Comparison of ENCODE assay signal across 24 cellular contexts in the genomic region with DNA sequence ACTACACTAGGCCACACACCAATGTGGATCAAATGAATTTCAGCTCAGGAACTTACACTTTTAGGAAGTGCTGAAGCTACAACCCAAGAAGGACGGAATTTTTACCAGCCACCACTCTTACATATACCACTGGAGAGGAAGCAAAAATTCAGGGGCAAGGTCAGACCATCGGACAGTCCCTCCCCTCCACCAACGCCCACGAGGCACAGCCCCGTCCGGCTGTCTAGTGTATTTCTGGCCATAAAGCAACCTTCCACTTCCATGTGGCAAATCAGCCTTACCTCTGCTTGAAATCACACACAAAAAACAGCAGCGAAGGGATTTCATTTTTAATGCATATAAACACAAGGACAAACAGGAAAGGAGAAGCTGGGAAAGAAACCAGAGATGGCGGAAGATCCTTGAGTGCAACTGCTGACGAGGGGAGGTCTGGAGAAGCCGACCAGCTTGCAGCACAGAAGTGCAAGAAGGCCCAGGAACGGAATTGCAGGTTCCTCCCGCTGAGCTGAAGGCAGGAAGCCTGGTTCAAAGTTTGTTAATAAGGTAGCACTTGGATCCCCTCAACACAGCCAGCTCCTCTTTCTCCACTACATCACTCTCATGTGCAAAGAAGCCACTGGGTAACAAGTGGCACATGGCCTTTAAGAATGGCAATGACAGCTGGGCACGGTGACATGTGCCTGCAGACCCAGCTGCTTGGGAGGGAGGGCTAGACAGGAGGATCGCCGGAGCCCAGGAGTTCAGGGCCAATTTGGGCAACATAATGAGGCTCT.
DNase-seq lines count a peak whose midpoint lies in the region; ATAC-seq, FAIRE-seq and TF ChIP-seq lines count a peak whose summit lies in the region.
"Had no signal": no experiment of that assay in that cellular context is flagged by ENCODE, and none has a peak within 500 bp of the region (broad histone marks: within the 10 kb centered on the region; RNA-seq: fewer than 3 reads in every experiment).

No MANE protein-coding gene starts in this region.

- 92% methylated on average over 15 of the region's 15 CpGs for WGBS in mammary epithelial cell (ENCODE audit: low coverage, missing lambda C conversion rate)

- H2AFZ ChIP-seq in mammary epithelial cell (ENCODE audit: low read depth, low read length), result no peak overlapping the region

- peak overlapping the region; percentile 50 for H3K27ac Mint-ChIP-seq in progenitor cell of endocrine pancreas
- H3K27ac Mint-ChIP-seq in activated T-cell treated with anti-CD3 and anti-CD28 coated beads, Interleukin-2, amount 50 U/mL, for 24 hours, result no peak overlapping the region
- H3K27ac Mint-ChIP-seq: CD8-positive, alpha-beta memory T cell; HFFc6 had no signal

- intact Hi-C loops in mammary epithelial cell (cut with micrococcal nuclease) (no loop called here), breast epithelium (cut with DNase I; ENCODE audit: low total_unique reads) (no loop called here)

- no peak for FAIRE-seq in frontal cortex (lab: Jason Lieb, UNC)
- FAIRE-seq: D721Med, H54, RCC 7860 had no signal

- no peak overlapping the region for H3K9ac ChIP-seq in mammary epithelial cell (ENCODE audit: insufficient read depth, low read length)

- H4K20me1 ChIP-seq in mammary epithelial cell (ENCODE audit: insufficient read depth, low read length), result no peaks in the 10 kb centered on the region

- DNase-seq in mammary epithelial cell (no peak), breast epithelium (ENCODE audit: low spot score in 2 of 2) (no peak), left lobe of liver (ENCODE audit: low spot score) (peak; percentile 29), progenitor cell of endocrine pancreas (ENCODE audit: low spot score, unreplicated experiment) (no peak), COR-L47 (lab: John Stamatoyannopoulos, UW) (no peak), hepatic stellate cell (ENCODE audit: low spot score) (no peak), frontal cortex (ENCODE audit: low spot score in 2 of 2) (no peak)
- no peak for DNase-seq in activated T-cell treated with anti-CD3 and anti-CD28 coated beads, Interleukin-2, amount 50 U/mL, for 24 hours
- DNase-seq: AML-193; CD8-positive, alpha-beta memory T cell; EL; GF-D8; HFFc6; KG1; NCI-H1092 treated with DMSO at 0.1 percent for 48 hours; NCI-H1436 treated with DMSO at 0.1 percent for 48 hours; NCI-H1930; OCI-M1 had no signal

- BruUV-seq in mammary epithelial cell (replicated peaks; lab: Mats Ljungman, UMichigan), result no TSS peak

- ATAC-seq in left lobe of liver, result no peak
- ATAC-seq: Right ventricle myocardium inferior had no signal

- CTCF ChIA-PET in mammary epithelial cell (lab: Charles Lee; ENCODE audit: low non-redundant PET), result no interaction called here

- TF ChIP-seq POLR2A in breast epithelium (IDR thresholded peaks at IDR 0.05), result no peak

- H3K36me3 Mint-ChIP-seq in progenitor cell of endocrine pancreas (ENCODE audit: insufficient read depth), result peaks cover 13% of the 10 kb centered on the region
- no peaks in the 10 kb centered on the region for H3K36me3 Mint-ChIP-seq in activated T-cell treated with anti-CD3 and anti-CD28 coated beads, Interleukin-2, amount 50 U/mL, for 24 hours (ENCODE audit: low read depth)
- H3K36me3 Mint-ChIP-seq: CD8-positive, alpha-beta memory T cell had no signal

- H3K4me1 Mint-ChIP-seq in progenitor cell of endocrine pancreas (ENCODE audit: low read depth), result peaks cover 20% of the 10 kb centered on the region
- H3K4me1 Mint-ChIP-seq in activated T-cell treated with anti-CD3 and anti-CD28 coated beads, Interleukin-2, amount 50 U/mL, for 24 hours (ENCODE audit: low read depth), result no peaks in the 10 kb centered on the region
- H3K4me1 Mint-ChIP-seq: CD8-positive, alpha-beta memory T cell had no signal

- no peaks in the 10 kb centered on the region for H3K79me2 ChIP-seq in mammary epithelial cell (ENCODE audit: insufficient read depth, low read length)

- H3K9me3 ChIP-seq in mammary epithelial cell (replicated peaks; ENCODE audit: insufficient read depth, low read length) (no peaks in the 10 kb centered on the region), breast epithelium (peaks cover 0 to 9% of the 10 kb centered on the region in 2 donors)
- H3K9me3 ChIP-seq: SJSA1 had no signal

- H3K27ac ChIP-seq in mammary epithelial cell (ENCODE audit: insufficient read depth, low read depth, low read length) (no peak overlapping the region), breast epithelium (no peak overlapping the region)
- H3K27ac ChIP-seq: C4-2B, SJSA1 had no signal

- H3K9me3 Mint-ChIP-seq in progenitor cell of endocrine pancreas (ENCODE audit: low read depth), result peaks cover 14% of the 10 kb centered on the region
- H3K9me3 Mint-ChIP-seq in activated T-cell treated with anti-CD3 and anti-CD28 coated beads, Interleukin-2, amount 50 U/mL, for 24 hours, result peaks cover 13% of the 10 kb centered on the region

- H3K4me1 ChIP-seq in mammary epithelial cell (ENCODE audit: insufficient read depth, low read length) (peaks cover 14% of the 10 kb centered on the region), breast epithelium (no peaks in the 10 kb centered on the region)
- H3K4me1 ChIP-seq: SJSA1 had no signal

- H3K27me3 Mint-ChIP-seq in progenitor cell of endocrine pancreas, result no peaks in the 10 kb centered on the region
- peaks cover 19% of the 10 kb centered on the region for H3K27me3 Mint-ChIP-seq in activated T-cell treated with anti-CD3 and anti-CD28 coated beads, Interleukin-2, amount 50 U/mL, for 24 hours

- no peak overlapping the region for H3K4me3 Mint-ChIP-seq in progenitor cell of endocrine pancreas (ENCODE audit: low read depth)
- H3K4me3 Mint-ChIP-seq in activated T-cell treated with anti-CD3 and anti-CD28 coated beads, Interleukin-2, amount 50 U/mL, for 24 hours, result no peak overlapping the region
- H3K4me3 Mint-ChIP-seq: CD8-positive, alpha-beta memory T cell; HFFc6 had no signal

- in situ Hi-C loops in mammary epithelial cell (cut with MboI; ENCODE audit: low sequenced_read_pairs in 2 of 2), result no loop called here

- TF ChIP-seq CTCF in mammary epithelial cell (conservative IDR thresholded peaks at IDR 0.05 in 1 of 2, IDR thresholded peaks at IDR 0.05 in 1 of 2; ENCODE audit: extremely low read depth in 1 of 2, insufficient read depth in 1 of 2, low read depth in 1 of 2, low read length in 2 of 2) (no peak), breast epithelium (IDR thresholded peaks at IDR 0.05) (no peak), progenitor cell of endocrine pancreas (IDR thresholded peaks at IDR 0.05; ENCODE audit: unreplicated experiment) (no peak)

- dilution Hi-C loops in mammary epithelial cell (cut with HindIII; ENCODE audit: low sequenced_read_pairs), result no loop called here

- no peak overlapping the region for H3K4me3 ChIP-seq in mammary epithelial cell (replicated peaks in 1 of 3; ENCODE audit: insufficient read depth in 1 of 3, low read depth in 2 of 3, low read length in 3 of 3)
- no peak overlapping the region for H3K4me3 ChIP-seq in breast epithelium
- H3K4me3 ChIP-seq: SJSA1 had no signal

- H3K27me3 ChIP-seq in mammary epithelial cell (ENCODE audit: insufficient read depth, low read length) (no peaks in the 10 kb centered on the region), breast epithelium (no peaks in the 10 kb centered on the region)
- H3K27me3 ChIP-seq: SJSA1 had no signal

- peak overlapping the region; percentile 49 for H3K4me2 ChIP-seq in mammary epithelial cell (ENCODE audit: insufficient read depth, low read depth, low read length)

- no peaks in the 10 kb centered on the region for H3K36me3 ChIP-seq in mammary epithelial cell (ENCODE audit: insufficient read depth, low read length)
- H3K36me3 ChIP-seq in breast epithelium, result no peaks in the 10 kb centered on the region
- H3K36me3 ChIP-seq: SJSA1 had no signal
